Comparison of ENCODE assay signal across 8 cellular contexts in genomic region chr20:62925420-62926228, GRCh38. TPM values are rescaled to one million over a fixed set of nuclear protein-coding genes. Genes with fewer than 3 reads are reported as not detected.
DNase-seq lines count a peak whose midpoint lies in the region; ATAC-seq, FAIRE-seq and TF ChIP-seq lines count a peak whose summit lies in the region.

No MANE protein-coding gene starts in this region.

- H3K27me3 ChIP-seq in ACC112 (ENCODE audit: insufficient read depth, low read length) (no peaks in the 10 kb centered on the region), SK-N-SH (ENCODE audit: insufficient read depth) (no peaks in the 10 kb centered on the region), brain microvascular endothelial cell (replicated peaks) (no peaks in the 10 kb centered on the region)

- peaks cover 22% of the 10 kb centered on the region for H3F3A ChIP-seq in SK-N-SH (replicated peaks; ENCODE audit: insufficient read depth)

- intact Hi-C loops in kidney (cut with DNase I): no loop called here

- no peak for TF ChIP-seq EP300 in SK-N-SH (IDR thresholded peaks at IDR 0.05; ENCODE audit: borderline replicate concordance in 1 of 2, low read depth in 1 of 2, low read length in 1 of 2)

- H3K27ac ChIP-seq in ACC112 (ENCODE audit: low read depth, low read length): peak overlapping the region; percentile 81
- peak overlapping the region; percentile 86 to 88 for H3K27ac ChIP-seq in SK-N-SH (ENCODE audit: low read depth in 2 of 2, low read length in 1 of 2)
- peak overlapping the region; percentile 92 for H3K27ac ChIP-seq in brain microvascular endothelial cell
- H3K27ac ChIP-seq in kidney (ENCODE audit: low read depth in 2 of 2, low read length in 2 of 2): peak overlapping the region; percentile 92 to 94

- in situ Hi-C loops in brain microvascular endothelial cell (cut with HindIII; ENCODE audit: low pct_ligation_motif_present, low sequenced_read_pairs): no loop called here

- TF ChIP-seq CTCF in SK-N-SH (IDR thresholded peaks at IDR 0.05) (no peak), brain microvascular endothelial cell (IDR thresholded peaks at IDR 0.05; ENCODE audit: low read depth, low read length, missing control alignments) (no peak), kidney (IDR thresholded peaks at IDR 0.05; ENCODE audit: borderline replicate concordance, extremely low read depth, insufficient read depth) (no peak)

- H2AFZ ChIP-seq in ACC112 (ENCODE audit: low read length, unreplicated experiment) (peak overlapping the region; percentile 26), SK-N-SH (ENCODE audit: low read depth) (no peak overlapping the region)

- ATAC-seq in GM18858 (IDR thresholded peaks at IDR 0.05; ENCODE audit: unreplicated experiment) (peak; percentile 1), HG03280 (IDR thresholded peaks at IDR 0.05; ENCODE audit: unreplicated experiment) (peak; percentile 17), GM21423 (IDR thresholded peaks at IDR 0.05; ENCODE audit: unreplicated experiment) (no peak)

- H3K4me3 ChIP-seq in ACC112 (ENCODE audit: low read depth, low read length) (peak overlapping the region; percentile 85), SK-N-SH (ENCODE audit: low read depth in 2 of 2, low read length in 1 of 2) (peak overlapping the region; percentile 86 to 95), brain microvascular endothelial cell (ENCODE audit: low read depth, low read length) (peak overlapping the region; percentile 93), kidney (ENCODE audit: low read length in 2 of 2) (peak overlapping the region; percentile 86 to 87)

- peaks cover 59% of the 10 kb centered on the region for H4K20me1 ChIP-seq in SK-N-SH (ENCODE audit: insufficient read depth)

- under 1% methylated on average over 21 of the region's 63 CpGs for WGBS in SK-N-SH (ENCODE audit: low lambda C conversion rate)

- CTCF ChIA-PET in SK-N-SH (lab: Yijun Ruan, JAX): interaction anchor here (1.0 to 12.2 kb wide), 6 partner anchors 9 to 103 kb away, joined by 3 to 127 read pairs (median 6); partner anchors contain the start of gene GID8

- H3K4me2 ChIP-seq in SK-N-SH: peak overlapping the region; percentile 85

- H3K9ac ChIP-seq in SK-N-SH (peak overlapping the region; percentile 97), kidney (ENCODE audit: low read length in 2 of 2) (peak overlapping the region; percentile 87 to 99)

- H3K9me2 ChIP-seq in SK-N-SH: no peaks in the 10 kb centered on the region

- H3K9me3 ChIP-seq in SK-N-SH: no peaks in the 10 kb centered on the region
- no peaks in the 10 kb centered on the region for H3K9me3 ChIP-seq in kidney (ENCODE audit: control insufficient read depth in 1 of 2, low read length in 2 of 2)

- H3K4me1 ChIP-seq in ACC112 (ENCODE audit: control insufficient read depth, insufficient read depth, low read length, unreplicated experiment): peaks cover 40% of the 10 kb centered on the region
- H3K4me1 ChIP-seq in SK-N-SH (ENCODE audit: control insufficient read depth in 1 of 2, insufficient read depth in 2 of 2, low read depth in 1 of 2, low read length in 1 of 2): peaks cover 24 to 35% of the 10 kb centered on the region in 2 experiments; a peak in 3 of 4 replicates
- H3K4me1 ChIP-seq in kidney (ENCODE audit: control insufficient read depth in 1 of 2, insufficient read depth in 1 of 2, low read depth in 1 of 2, low read length in 2 of 2): peaks cover 34 to 46% of the 10 kb centered on the region in 2 donors

- POLR2A ChIA-PET in SK-N-SH (lab: Yijun Ruan, JAX): no interaction called here

- no peaks in the 10 kb centered on the region for H3K36me3 ChIP-seq in ACC112 (ENCODE audit: insufficient read depth, low read length)
- peaks cover 0 to 2% of the 10 kb centered on the region in 2 experiments for H3K36me3 ChIP-seq in SK-N-SH (replicated peaks in 1 of 2; ENCODE audit: control insufficient read depth in 1 of 2, insufficient read depth in 2 of 2, low read length in 1 of 2)
- no peaks in the 10 kb centered on the region for H3K36me3 ChIP-seq in brain microvascular endothelial cell (replicated peaks)
- no peaks in the 10 kb centered on the region for H3K36me3 ChIP-seq in kidney (ENCODE audit: control insufficient read depth in 1 of 2, insufficient read depth in 2 of 2, low read length in 2 of 2)

- peaks cover 92% of the 10 kb centered on the region for H3K79me2 ChIP-seq in ACC112 (ENCODE audit: control insufficient read depth, insufficient read depth, low read length, unreplicated experiment)
- peaks cover 97% of the 10 kb centered on the region for H3K79me2 ChIP-seq in SK-N-SH (ENCODE audit: insufficient read depth)

- no peak for TF ChIP-seq RAD21 in SK-N-SH (IDR thresholded peaks at IDR 0.05; ENCODE audit: low read length)

- FAIRE-seq in kidney (lab: Jason Lieb, UNC): no peak

- DNase-seq in SK-N-SH: peak; percentile 51
- no peak for DNase-seq in brain microvascular endothelial cell
- peak; percentile 80 for DNase-seq in kidney
- DNase-seq in stimulated activated CD4-positive, alpha-beta T cell treated with anti-CD3 and anti-CD28 coated beads, Interleukin-4, amount 100 ng/mL, for 4 hours: peak; percentile 23 to 35

TF ChIP-seq in SK-N-SH, 30 proteins besides CTCF, POLR2A, EP300 and RAD21:
- TF ChIP-seq GABPA (IDR thresholded peaks at IDR 0.05; ENCODE audit: low read depth) (0 out of 2 replicates have a peak, but pooled peaks have one; percentile 31), USF2 (IDR thresholded peaks at IDR 0.05; ENCODE audit: borderline replicate concordance, low read depth, low read length) (no peak), ELF1 (IDR thresholded peaks at IDR 0.05) (0 out of 2 replicates have a peak, but pooled peaks have one; percentile 30), MAX (IDR thresholded peaks at IDR 0.05; ENCODE audit: low read depth) (0 out of 2 replicates have a peak, but pooled peaks have one; percentile 23)

RNA-seq across cellular contexts. Expression of gene DIDO1, which starts 0.7 kb away (rescaled TPM):
- polyA plus RNA-seq in SK-N-SH (2012; rRNA removed) (14.7 and 15.6 TPM in 2 replicates), kidney (ENCODE audit: insufficient read depth, low read depth, low replicate concordance) (23.0 TPM)
- polyA plus RNA-seq in SK-N-SH (2012; cell fraction: cytosol; rRNA removed): 9.5 and 11.1 TPM in 2 replicates
- 59.9 and 69.2 TPM in 2 replicates for polyA plus RNA-seq in SK-N-SH (2012; cell fraction: nucleus; rRNA removed)
- total RNA-seq in kidney: 67.9 TPM

RNA-seq across cellular contexts. Expression of gene GID8, which starts 12.3 kb away (rescaled TPM):
- polyA plus RNA-seq in SK-N-SH (2012; rRNA removed) (18.1 and 18.7 TPM in 2 replicates), kidney (ENCODE audit: insufficient read depth, low read depth, low replicate concordance) (16.4 TPM)
- polyA plus RNA-seq in SK-N-SH (2012; cell fraction: cytosol; rRNA removed): 18.8 and 19.9 TPM in 2 replicates
- polyA plus RNA-seq in SK-N-SH (2012; cell fraction: nucleus; rRNA removed): 13.2 and 15.2 TPM in 2 replicates
- 37.3 TPM for total RNA-seq in kidney

RNA-seq across cellular contexts. Expression of gene SLC17A9, which starts 26.9 kb away (rescaled TPM):
- polyA plus RNA-seq in SK-N-SH (2012; rRNA removed): not detected in 2 replicates
- polyA plus RNA-seq in SK-N-SH (2012; cell fraction: cytosol; rRNA removed): 0.01 TPM in 1 of 2 replicates, not detected in the other
- 0.19 and 0.23 TPM in 2 replicates for polyA plus RNA-seq in SK-N-SH (2012; cell fraction: nucleus; rRNA removed)
- 9.5 TPM for total RNA-seq in kidney
- 2.0 TPM for polyA plus RNA-seq in kidney (ENCODE audit: insufficient read depth, low read depth, low replicate concordance)
